Comparison of ENCODE assay signal across 14 cellular contexts in genomic region chr15:39487180-39487735, GRCh38.
"Had no signal": no experiment of that assay in that cellular context is flagged by ENCODE, and none has a peak within 500 bp of the region (broad histone marks: within the 10 kb centered on the region; RNA-seq: fewer than 3 reads in every experiment).

No MANE protein-coding gene starts in this region.

- H3K4me1 Mint-ChIP-seq: immature natural killer cell, memory B cell, T-cell had no signal

- ATAC-seq: activated CD8-positive, alpha-beta T cell treated with anti-CD3 and anti-CD28 coated beads, Interleukin-2, amount 10 ng/mL, durations not matched to agents 7 days and 5 days; left colon; T-cell had no signal

- H3K27ac ChIP-seq: parathyroid adenoma had no signal

- H3K9ac ChIP-seq: parathyroid adenoma had no signal

- DNase-seq: activated CD4-positive, alpha-beta T cell treated with anti-CD3 and anti-CD28 coated beads for 4 hours; activated CD8-positive, alpha-beta memory T cell treated with anti-CD3 and anti-CD28 coated beads, Interleukin-2, amount 50 U/mL, for 48 hours; activated CD8-positive, alpha-beta T cell treated with anti-CD3 and anti-CD28 coated beads, Interleukin-2, amount 10 ng/mL, durations not matched to agents 7 days and 5 days; activated naive CD4-positive, alpha-beta T cell; aorta; effector CD4-positive, alpha-beta T cell; immature natural killer cell; left colon; small intestine; substantia nigra; T-cell; trophoblast cell had no signal

- H2AFZ ChIP-seq: parathyroid adenoma had no signal

- H3K36me3 Mint-ChIP-seq: memory B cell, T-cell had no signal

- H3K4me3 Mint-ChIP-seq: activated CD8-positive, alpha-beta T cell treated with anti-CD3 and anti-CD28 coated beads, Interleukin-2, amount 10 ng/mL, durations not matched to agents 7 days and 5 days; immature natural killer cell; memory B cell; T-cell had no signal

- H3K4me1 ChIP-seq: parathyroid adenoma had no signal

- H3K9me3 Mint-ChIP-seq: immature natural killer cell, T-cell had no signal

- H3K79me2 ChIP-seq: parathyroid adenoma had no signal

- H3K27ac Mint-ChIP-seq: activated CD8-positive, alpha-beta T cell treated with anti-CD3 and anti-CD28 coated beads, Interleukin-2, amount 10 ng/mL, durations not matched to agents 7 days and 5 days; immature natural killer cell; memory B cell; T-cell had no signal
